In genomic region chr11:57456960-57457642, GRCh38 we compare ENCODE assay signal across 8 cellular contexts. TPM values are rescaled to one million over a fixed set of nuclear protein-coding genes. Genes with fewer than 3 reads are reported as not detected.
DNase-seq lines count a peak whose midpoint lies in the region; ATAC-seq and TF ChIP-seq lines count a peak whose summit lies in the region.

No MANE protein-coding gene starts in this region.

- peaks cover 15% of the 10 kb centered on the region for H3K27me3 Mint-ChIP-seq in Caco-2 (ENCODE audit: insufficient read depth, unreplicated experiment)
- peaks cover 38% of the 10 kb centered on the region for H3K27me3 Mint-ChIP-seq in activated T-cell treated with anti-CD3 and anti-CD28 coated beads, Interleukin-2, amount 50 U/mL, for 72 hours (ENCODE audit: low read depth)

- peak; percentile 89 for TF ChIP-seq RAD21 in neural cell (conservative IDR thresholded peaks at IDR 0.05)

- H2AFZ ChIP-seq in neural cell (ENCODE audit: low read depth, low read length), result no peak overlapping the region

- H3K4me1 Mint-ChIP-seq in Caco-2 (ENCODE audit: low read depth, unreplicated experiment), result peaks cover 20% of the 10 kb centered on the region
- peaks cover 30% of the 10 kb centered on the region for H3K4me1 Mint-ChIP-seq in activated T-cell treated with anti-CD3 and anti-CD28 coated beads, Interleukin-2, amount 50 U/mL, for 72 hours (ENCODE audit: low read depth)

- H3K79me2 ChIP-seq in neural cell (replicated peaks; ENCODE audit: insufficient read depth, low read length), result no peaks in the 10 kb centered on the region

- POLR2A ChIA-PET in Caco-2 (lab: Charles Lee), result no interaction called here

- no peak overlapping the region for H3K27ac ChIP-seq in neural cell (ENCODE audit: low read length)

- H3K9me2 ChIP-seq in neural cell (ENCODE audit: insufficient read depth, low read length), result no peaks in the 10 kb centered on the region

- TF ChIP-seq CTCF in Caco-2 (IDR thresholded peaks at IDR 0.05; ENCODE audit: insufficient read depth in 1 of 2, low read depth in 1 of 2, low read length in 1 of 2, severe bottlenecking in 1 of 2, unreplicated experiment in 1 of 2), result peak; percentile 98 to 99
- TF ChIP-seq CTCF in GM20000 (IDR thresholded peaks at IDR 0.05; ENCODE audit: extremely low read depth, missing control alignments), result peak; percentile 98
- TF ChIP-seq CTCF in neural cell (IDR thresholded peaks at IDR 0.05; ENCODE audit: poor library complexity, severe bottlenecking), result peak; percentile 94

- H3K4me2 ChIP-seq in neural cell (ENCODE audit: low read length), result no peak overlapping the region

- no peak for TF ChIP-seq EP300 in neural cell (conservative IDR thresholded peaks at IDR 0.05; ENCODE audit: poor library complexity, severe bottlenecking)

- DNase-seq in Caco-2 (peak; percentile 88 to 92), GM20000 (ENCODE audit: low spot score) (peak; percentile 84), HUDEP-2 (lab: John Stamatoyannopoulos, UW; ENCODE audit: unreplicated experiment in 76 of 76) (peak in 66 of 76 experiments; percentile 20 to 84 (median 62)), fibroblast of peridontal ligament (ENCODE audit: extremely low read depth) (peak; percentile 82), stromal cell of bone marrow (ENCODE audit: low read depth) (peak; percentile 73)
- peak; percentile 76 to 86 for DNase-seq in activated T-cell treated with anti-CD3 and anti-CD28 coated beads, Interleukin-2, amount 50 U/mL, for 72 hours

- no peaks in the 10 kb centered on the region for H3K9me3 ChIP-seq in Caco-2
- no peaks in the 10 kb centered on the region for H3K9me3 ChIP-seq in neural cell (ENCODE audit: low read length)

- peaks cover 3% of the 10 kb centered on the region; the same call in 1 of the 2 replicates for H3K27me3 ChIP-seq in Caco-2 (replicated peaks; ENCODE audit: control insufficient read depth, insufficient read depth, low read length)
- H3K27me3 ChIP-seq in neural cell (ENCODE audit: insufficient read depth, low read depth, low read length), result peaks cover 61% of the 10 kb centered on the region

- H3K9me3 Mint-ChIP-seq in Caco-2 (ENCODE audit: unreplicated experiment), result no peaks in the 10 kb centered on the region
- no peaks in the 10 kb centered on the region for H3K9me3 Mint-ChIP-seq in activated T-cell treated with anti-CD3 and anti-CD28 coated beads, Interleukin-2, amount 50 U/mL, for 72 hours

- intact Hi-C loops in Caco-2 (cut with micrococcal nuclease; ENCODE audit: unreplicated experiment), result loop anchor here (1.0 kb wide), 8 partner anchors 19 to 184 kb away; no protein-coding TSS in a partner anchor

- no peaks in the 10 kb centered on the region for H3K36me3 ChIP-seq in Caco-2 (ENCODE audit: control insufficient read depth, insufficient read depth, low read length)
- H3K36me3 ChIP-seq in neural cell (ENCODE audit: insufficient read depth, low read length), result no peaks in the 10 kb centered on the region

- no peak overlapping the region for H3K9ac ChIP-seq in neural cell (ENCODE audit: low read length)

- H3K4me3 Mint-ChIP-seq in Caco-2 (ENCODE audit: unreplicated experiment), result peak overlapping the region; percentile 85
- H3K4me3 Mint-ChIP-seq in activated T-cell treated with anti-CD3 and anti-CD28 coated beads, Interleukin-2, amount 50 U/mL, for 72 hours, result peak overlapping the region; percentile 62 to 99

- no peak overlapping the region for H3K27ac Mint-ChIP-seq in Caco-2 (ENCODE audit: unreplicated experiment)
- no peak overlapping the region for H3K27ac Mint-ChIP-seq in activated T-cell treated with anti-CD3 and anti-CD28 coated beads, Interleukin-2, amount 50 U/mL, for 72 hours

- ATAC-seq in activated T-cell treated with anti-CD3 and anti-CD28 coated beads, Interleukin-2, amount 50 U/mL, for 72 hours (replicated peaks in 1 of 2), result peak; percentile 35 to 43

- CTCF ChIA-PET in Caco-2 (lab: Charles Lee), result interaction anchor here (0.6 to 2.8 kb wide), 16 partner anchors 16 to 1653 kb away, joined by 3 to 21 read pairs (median 6); no protein-coding TSS in a partner anchor

- H3K36me3 Mint-ChIP-seq in Caco-2 (ENCODE audit: insufficient read depth, unreplicated experiment), result peaks cover 9% of the 10 kb centered on the region
- peaks cover 0 to 4% of the 10 kb centered on the region in 2 donors for H3K36me3 Mint-ChIP-seq in activated T-cell treated with anti-CD3 and anti-CD28 coated beads, Interleukin-2, amount 50 U/mL, for 72 hours (ENCODE audit: insufficient read depth in 2 of 2)

- peaks cover 28% of the 10 kb centered on the region for H3K4me1 ChIP-seq in Caco-2

- H4K20me1 ChIP-seq in neural cell (ENCODE audit: insufficient read depth), result no peaks in the 10 kb centered on the region

- H3F3A ChIP-seq in neural cell (ENCODE audit: insufficient read depth, low read length, poor library complexity, severe bottlenecking), result no peaks in the 10 kb centered on the region

- BruUV-seq in Caco-2 (replicated peaks; lab: Mats Ljungman, UMichigan), result no TSS peak

- H3K4me3 ChIP-seq in Caco-2 (ENCODE audit: low read depth, low read length) (no peak overlapping the region), neural cell (ENCODE audit: low read length) (no peak overlapping the region)

TF ChIP-seq in PFSK-1, 5 proteins besides CTCF, POLR2A, EP300 and RAD21 (continues in another document):
- peak; percentile 43 for TF ChIP-seq FOXP2 (optimal IDR thresholded peaks at IDR 0.05; ENCODE audit: borderline replicate concordance, extremely low read depth, extremely low read length, insufficient read depth)
- no peak for TF ChIP-seq POLR2AphosphoS5 (IDR thresholded peaks at IDR 0.05; ENCODE audit: low read depth, low read length)
- no peak for TF ChIP-seq TAF1 (IDR thresholded peaks at IDR 0.05; ENCODE audit: borderline replicate concordance, insufficient read depth, low read length)

TF ChIP-seq in neural cell, 6 proteins besides CTCF, POLR2A, EP300 and RAD21:
- TF ChIP-seq EZH2 (IDR thresholded peaks at IDR 0.05; ENCODE audit: borderline replicate concordance, insufficient read depth, low read length, poor library complexity, severe bottlenecking), result no peak
- peak; percentile 94 for TF ChIP-seq SMC3 (conservative IDR thresholded peaks at IDR 0.05; ENCODE audit: poor library complexity)

RNA-seq across cellular contexts. Expression of gene RTN4RL2, which starts 3.2 kb away (rescaled TPM):
- 5.5 and 5.6 TPM in 2 replicates for total RNA-seq in Caco-2 (2022)
- 44.2 TPM for polyA plus RNA-seq in PFSK-1 (2012; ENCODE audit: insufficient read length, low read depth)
- 1 to 10 TPM in 1 of 2 donors, under 1 TPM in 1; 0.97 to 1.1 TPM for total RNA-seq in activated T-cell treated with anti-CD3 and anti-CD28 coated beads, Interleukin-2, amount 50 U/mL, for 72 hours
- polyA plus RNA-seq in neural cell, result 0.24 and 0.66 TPM in 2 replicates
- 0.24 TPM in 1 of 2 replicates, not detected in the other for polyA minus RNA-seq in neural cell

RNA-seq across cellular contexts. Expression of gene SLC43A3, which starts 30.2 kb away (rescaled TPM):
- not detected in 2 replicates for total RNA-seq in Caco-2 (2022)
- 0.56 TPM for polyA plus RNA-seq in PFSK-1 (2012; ENCODE audit: insufficient read length, low read depth)
- total RNA-seq in activated T-cell treated with anti-CD3 and anti-CD28 coated beads, Interleukin-2, amount 50 U/mL, for 72 hours, result 100 to 1,000 TPM; 159 to 169 TPM
- 0.33 TPM in 1 of 2 replicates, not detected in the other for polyA plus RNA-seq in neural cell
- polyA minus RNA-seq in neural cell, result not detected in 2 replicates

RNA-seq across cellular contexts. Expression of gene SLC43A1, which starts 58.4 kb away (rescaled TPM):
- 71.7 and 80.5 TPM in 2 replicates for total RNA-seq in Caco-2 (2022)
- 94.1 TPM for polyA plus RNA-seq in PFSK-1 (2012; ENCODE audit: insufficient read length, low read depth)
- 10 to 100 TPM; 43.6 to 53.9 TPM for total RNA-seq in activated T-cell treated with anti-CD3 and anti-CD28 coated beads, Interleukin-2, amount 50 U/mL, for 72 hours
- 2.5 and 3.3 TPM in 2 replicates for polyA plus RNA-seq in neural cell
- polyA minus RNA-seq in neural cell, result 1.7 and 2.4 TPM in 2 replicates

Comparison
In these comparisons a context has a peak if more than half of its experiments do, and no peak if none do; other contexts are left out.
1. RNA of gene SLC43A3, which starts 30.2 kb away (total RNA-seq): 159 to 169 TPM in activated T-cell treated with anti-CD3 and anti-CD28 coated beads, Interleukin-2, amount 50 U/mL, for 72 hours; not detected in Caco-2; every median in the first group is over 100 times any median in the second.
2. Peak in every context shown above with its lines, with median percentiles within 50 percentile points of each other: DNase-seq and CTCF ChIP-seq.